9 cellular contexts compared by ENCODE assay signal in the genomic region with DNA sequence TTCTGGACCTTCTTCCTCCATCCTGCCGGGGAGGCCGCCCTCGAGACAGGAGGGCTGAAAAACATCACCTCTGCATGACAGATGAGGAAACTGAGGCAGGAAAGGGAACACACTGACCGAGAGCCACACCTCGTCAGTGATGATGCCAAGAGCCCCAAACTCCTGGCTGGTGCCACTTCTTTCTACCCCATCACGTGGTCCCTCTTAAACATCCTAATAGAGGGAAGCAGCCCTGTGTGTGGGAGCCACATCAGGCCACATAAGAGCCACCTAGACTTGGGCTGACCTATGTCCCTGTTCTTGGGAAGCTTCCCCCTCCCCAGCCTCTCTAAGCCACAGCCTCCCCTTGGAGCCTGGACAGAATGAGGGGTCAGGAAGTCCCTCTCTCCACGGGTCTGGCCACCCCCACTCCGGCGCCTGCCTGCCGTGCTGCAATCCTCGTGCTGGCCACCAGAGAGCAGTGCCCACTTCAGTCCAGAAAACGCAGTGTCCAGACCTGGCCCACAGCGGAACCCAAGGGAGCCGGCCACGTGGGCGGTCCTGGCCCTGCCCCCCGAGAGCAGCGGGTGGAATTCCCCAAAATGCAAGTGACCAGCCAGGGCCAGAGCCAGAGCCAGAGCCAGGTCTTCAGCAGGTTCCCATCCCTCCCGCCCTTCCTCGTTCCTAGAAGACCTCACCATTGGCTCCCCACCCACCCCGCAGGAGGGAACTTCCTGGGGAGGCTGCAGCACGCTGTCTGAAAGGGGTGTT. TPM values are rescaled to one million over a fixed set of nuclear protein-coding genes. Genes with fewer than 3 reads are reported as not detected.
DNase-seq lines count a peak whose midpoint lies in the region; ATAC-seq and TF ChIP-seq lines count a peak whose summit lies in the region.
"Had no signal": no experiment of that assay in that cellular context is flagged by ENCODE, and none has a peak within 500 bp of the region (broad histone marks: within the 10 kb centered on the region; RNA-seq: fewer than 3 reads in every experiment).

No MANE protein-coding gene starts in this region.

- H3K9me3 Mint-ChIP-seq in CD8-positive, alpha-beta T cell = no peaks in the 10 kb centered on the region
- H3K9me3 Mint-ChIP-seq in chondrocyte (ENCODE audit: low read depth) = no peaks in the 10 kb centered on the region

- H3K27ac ChIP-seq in CD8-positive, alpha-beta T cell (ENCODE audit: low read depth, low read length) = no peak overlapping the region

- no peaks in the 10 kb centered on the region for H3K27me3 ChIP-seq in CD8-positive, alpha-beta T cell (ENCODE audit: insufficient read depth, low read length)

- H3K27me3 Mint-ChIP-seq in CD8-positive, alpha-beta T cell (ENCODE audit: low read depth) = peaks cover 2% of the 10 kb centered on the region
- H3K27me3 Mint-ChIP-seq in chondrocyte (ENCODE audit: low read depth) = no peaks in the 10 kb centered on the region
- H3K27me3 Mint-ChIP-seq: activated naive CD8-positive, alpha-beta T cell had no signal

- H3K4me3 ChIP-seq in CD8-positive, alpha-beta T cell (ENCODE audit: low read depth, low read length) = no peak overlapping the region

- POLR2A ChIA-PET in CD8-positive, alpha-beta T cell (lab: Charles Lee) = interaction anchor here (1.2 kb wide), 1 partner anchor 202 kb away, joined by 4 read pairs; no protein-coding TSS in a partner anchor

- DNase-seq in CD8-positive, alpha-beta T cell = peak; percentile 19 to 72 (median 44)
- DNase-seq in activated CD4-positive, alpha-beta T cell treated with anti-CD3 and anti-CD28 coated beads for 1 hour = peak; percentile 26
- DNase-seq in chondrocyte (ENCODE audit: low spot score) (no peak), left lobe of liver (ENCODE audit: low spot score) (peak; percentile 74)
- DNase-seq in stimulated activated CD4-positive, alpha-beta T cell treated with anti-CD3 and anti-CD28 coated beads, Interleukin-4, amount 100 ng/mL, for 24 hours = peak; percentile 55

- peaks cover 2% of the 10 kb centered on the region for H3K4me1 Mint-ChIP-seq in CD8-positive, alpha-beta T cell (ENCODE audit: low read depth)
- H3K4me1 Mint-ChIP-seq in chondrocyte (ENCODE audit: low read depth) = peaks cover 7% of the 10 kb centered on the region

- H3K4me1 ChIP-seq in CD8-positive, alpha-beta T cell (ENCODE audit: insufficient read depth, low read length) = no peaks in the 10 kb centered on the region

- CTCF ChIA-PET in CD8-positive, alpha-beta T cell (lab: Charles Lee) = interaction anchor here (1.0 to 5.3 kb wide), 5 partner anchors 11 to 316 kb away, joined by 3 to 103 read pairs (median 15); no protein-coding TSS in a partner anchor

- intact Hi-C loops in CD8-positive, alpha-beta T cell (cut with DNase I, micrococcal nuclease) = loop anchor here (1.0 kb wide), 2 partner anchors 201 to 306 kb away; no protein-coding TSS in a partner anchor

- no peak overlapping the region for H3K27ac Mint-ChIP-seq in CD8-positive, alpha-beta T cell
- no peak overlapping the region for H3K27ac Mint-ChIP-seq in chondrocyte (ENCODE audit: unreplicated experiment)
- H3K27ac Mint-ChIP-seq: activated naive CD8-positive, alpha-beta T cell had no signal

- no peaks in the 10 kb centered on the region for H3K9me3 ChIP-seq in CD8-positive, alpha-beta T cell (ENCODE audit: low read length)

- no peak overlapping the region for H3K4me3 Mint-ChIP-seq in CD8-positive, alpha-beta T cell
- H3K4me3 Mint-ChIP-seq in chondrocyte (ENCODE audit: unreplicated experiment) = peak overlapping the region; percentile 19
- H3K4me3 Mint-ChIP-seq: activated naive CD8-positive, alpha-beta T cell had no signal

- TF ChIP-seq CTCF in CD8-positive, alpha-beta T cell (IDR thresholded peaks at IDR 0.05) = peak; percentile 87
- TF ChIP-seq CTCF in LNCAP (IDR thresholded peaks at IDR 0.05) (peak; percentile 94), chondrocyte (IDR thresholded peaks at IDR 0.05) (peak; percentile 97)

- ATAC-seq in CD8-positive, alpha-beta T cell = peak; percentile 77
- ATAC-seq in GM19351 (IDR thresholded peaks at IDR 0.05; ENCODE audit: unreplicated experiment) = peak; percentile 75
- peak; percentile 69 for ATAC-seq in left lobe of liver
- ATAC-seq in HG03521 (IDR thresholded peaks at IDR 0.05; ENCODE audit: unreplicated experiment) = no peak

- H3K36me3 ChIP-seq in CD8-positive, alpha-beta T cell (ENCODE audit: insufficient read depth, low read length) = no peaks in the 10 kb centered on the region

- H3K36me3 Mint-ChIP-seq in CD8-positive, alpha-beta T cell = no peaks in the 10 kb centered on the region
- H3K36me3 Mint-ChIP-seq in chondrocyte (ENCODE audit: low read depth) = peaks cover 15% of the 10 kb centered on the region
- H3K36me3 Mint-ChIP-seq: activated naive CD8-positive, alpha-beta T cell had no signal

RNA-seq across cellular contexts. Expression of gene SARDH, which starts 54.7 kb away (rescaled TPM):
- total RNA-seq in CD8-positive, alpha-beta T cell = 10 to 100 TPM; 10.2 to 11.4 TPM
- total RNA-seq in chondrocyte (0.74 to 1.2 TPM in 2 of 3 replicates, not detected in the other), left lobe of liver (208 TPM)

Comparison
In these comparisons a context has a peak if more than half of its experiments do, and no peak if none do; other contexts are left out.
1. RNA of gene SARDH, which starts 54.7 kb away (total RNA-seq): 208 TPM in left lobe of liver (single experiment); 10.2 to 11.4 TPM in CD8-positive, alpha-beta T cell and 0.74 to 1.2 TPM in chondrocyte; every median in the first group is over 10 times any median in the second.
2. Peak in every context shown above with its lines, with median percentiles within 50 percentile points of each other: CTCF ChIP-seq.